In the genomic region with DNA sequence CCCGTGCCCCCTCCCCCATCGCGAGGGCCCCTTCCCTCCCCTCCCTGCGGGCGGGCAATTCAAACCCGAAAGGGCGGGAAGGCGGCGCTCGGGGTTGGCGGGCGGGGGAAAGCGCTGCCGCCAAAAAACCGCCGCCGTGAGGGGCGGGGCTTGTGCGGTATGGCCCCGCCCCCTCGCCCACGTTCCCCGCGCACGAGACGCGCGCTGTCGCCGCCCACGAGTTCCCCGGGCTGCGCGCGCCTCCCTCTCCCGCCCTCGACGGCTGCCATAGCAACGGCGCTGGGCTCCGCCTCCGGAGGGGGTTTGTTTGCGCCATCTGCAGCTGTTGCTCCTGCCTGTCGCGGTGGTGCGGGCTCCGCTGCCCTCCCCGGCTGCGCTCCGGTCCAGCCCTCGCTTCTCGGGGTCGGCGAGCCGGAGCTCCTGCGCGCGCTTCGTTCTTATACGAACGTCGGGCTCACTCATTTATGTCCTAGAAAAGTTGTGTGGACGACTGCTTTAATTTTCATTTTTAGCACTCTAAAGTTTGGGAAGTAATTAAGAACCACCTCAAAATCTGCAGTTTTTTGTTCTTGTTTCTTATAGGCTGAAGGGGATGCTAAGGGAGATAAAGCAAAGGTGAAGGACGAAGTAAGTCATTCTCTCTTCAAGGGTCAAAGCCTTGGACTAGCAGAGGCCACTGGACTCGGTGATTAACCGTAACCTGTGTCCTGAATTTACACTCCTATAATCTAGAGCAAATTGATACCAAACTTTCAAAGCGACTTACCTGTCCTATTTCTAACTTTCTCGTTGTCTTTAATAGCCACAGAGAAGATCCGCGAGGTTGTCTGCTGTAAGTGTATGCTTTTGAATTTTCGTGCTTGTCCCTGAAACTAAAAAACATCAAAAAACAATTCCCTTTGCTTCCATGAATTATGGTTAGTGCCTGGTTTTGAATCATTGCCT, we compare ENCODE assay signal across 8 cellular contexts.
DNase-seq lines count a peak whose midpoint lies in the region; TF ChIP-seq lines count a peak whose summit lies in the region.

No MANE protein-coding gene starts in this region.

- peak overlapping the region; percentile 100 for H3K9ac ChIP-seq in MM.1S (ENCODE audit: low read length)

- H3K27me3 ChIP-seq in HAP-1 (ENCODE audit: low read depth) (no peaks in the 10 kb centered on the region), MM.1S (replicated peaks; ENCODE audit: insufficient read depth, low read length) (no peaks in the 10 kb centered on the region)

- H3K9me2 ChIP-seq in MM.1S (replicated peaks; ENCODE audit: insufficient read depth, low read length) = no peaks in the 10 kb centered on the region

- H3K36me3 ChIP-seq in HAP-1 (replicated peaks) = peaks cover 66% of the 10 kb centered on the region
- H3K36me3 ChIP-seq in MM.1S (replicated peaks; ENCODE audit: insufficient read depth, low read length) = peaks cover 20% of the 10 kb centered on the region; the same call in 1 of the 2 replicates

- H4K20me1 ChIP-seq in MM.1S (ENCODE audit: insufficient read depth, low read length) = peaks cover 24% of the 10 kb centered on the region

- H3K4me1 ChIP-seq in HAP-1 = peaks cover 34% of the 10 kb centered on the region
- peaks cover 21% of the 10 kb centered on the region for H3K4me1 ChIP-seq in MM.1S (ENCODE audit: low read length)

- peaks cover 12% of the 10 kb centered on the region for H3K27me3 Mint-ChIP-seq in nephron progenitor cell (ENCODE audit: low read depth, poor library complexity)

- in situ Hi-C loops in HAP-1 (cut with MboI; ENCODE audit: low sequenced_read_pairs) = no loop called here

- peak overlapping the region; percentile 74 for H3K4me2 ChIP-seq in MM.1S (ENCODE audit: low read depth, low read length)

- peak overlapping the region; percentile 98 for H3K27ac ChIP-seq in MM.1S (ENCODE audit: low read length)

- DNase-seq in EL = peak; percentile 89
- DNase-seq in HAP-1 (ENCODE audit: low spot score in 2 of 2) = peak; percentile 78 to 94
- DNase-seq in MM.1S = peak; percentile 96
- peak; percentile 15 for DNase-seq in SIG-M5 (lab: John Stamatoyannopoulos, UW)
- DNase-seq in activated gamma-delta T cell treated with Interleukin-2 at 50 U/mL for 16 hours = peak; percentile 97
- DNase-seq in fibroblast of the conjunctiva (ENCODE audit: low read depth) = peak; percentile 87
- peak; percentile 96 for DNase-seq in nephron progenitor cell
- peak; percentile 90 for DNase-seq in stimulated activated naive CD4-positive, alpha-beta T cell treated with Interleukin-2 at 50 U/mL for 16 hours (lab: John Stamatoyannopoulos, UW)

- H3K4me3 Mint-ChIP-seq in nephron progenitor cell = peak overlapping the region; percentile 93

- H3K36me3 Mint-ChIP-seq in nephron progenitor cell (ENCODE audit: low read depth) = peaks cover 49% of the 10 kb centered on the region

- no peak overlapping the region for H2AFZ ChIP-seq in MM.1S (ENCODE audit: low read length)

- peaks cover 59% of the 10 kb centered on the region for H3F3A ChIP-seq in MM.1S (ENCODE audit: insufficient read depth, low read length)

- H3K9me3 ChIP-seq in HAP-1 (no peaks in the 10 kb centered on the region), MM.1S (replicated peaks; ENCODE audit: insufficient read depth, low read length) (no peaks in the 10 kb centered on the region)

- H3K4me3 ChIP-seq in HAP-1 = peak overlapping the region; percentile 91
- peak overlapping the region; percentile 93 for H3K4me3 ChIP-seq in MM.1S (ENCODE audit: low read length)

- TF ChIP-seq CTCF in MM.1S (IDR thresholded peaks at IDR 0.05; ENCODE audit: low read length) (no peak), nephron progenitor cell (IDR thresholded peaks at IDR 0.05) (no peak)

- H3K9me3 Mint-ChIP-seq in nephron progenitor cell = no peaks in the 10 kb centered on the region

- H3K79me2 ChIP-seq in MM.1S (ENCODE audit: low read length) = peaks cover 27% of the 10 kb centered on the region

- peaks cover 53% of the 10 kb centered on the region for H3K4me1 Mint-ChIP-seq in nephron progenitor cell

- no peak overlapping the region for H3K27ac Mint-ChIP-seq in nephron progenitor cell

Comparison
In these comparisons a context has a peak if more than half of its experiments do, and no peak if none do; other contexts are left out.
1. Peak in every context shown above with its lines: DNase-seq, H3K4me3 ChIP-seq and H3K27ac ChIP-seq.
2. DNase-seq: peak in every context shown above with its lines; median percentile 97 in activated gamma-delta T cell treated with Interleukin-2 at 50 U/mL for 16 hours; 96 in MM.1S; 96 in nephron progenitor cell; 90 in stimulated activated naive CD4-positive, alpha-beta T cell treated with Interleukin-2 at 50 U/mL for 16 hours; 89 in EL; 87 in fibroblast of the conjunctiva; 86 in HAP-1; 15 in SIG-M5.